ENCODE assay signal across 17 cellular contexts in genomic region chr13:89115307-89115706, GRCh38.
A peak's percentile ranks its signal among the peaks of the same experiment; 100 is the strongest.
DNase-seq lines count a peak whose midpoint lies in the region; ATAC-seq and TF ChIP-seq lines count a peak whose summit lies in the region.
"Had no signal": no experiment of that assay in that cellular context is flagged by ENCODE, and none has a peak within 500 bp of the region (broad histone marks: within the 10 kb centered on the region; RNA-seq: fewer than 3 reads in every experiment).

No MANE protein-coding gene starts in this region.

- H3K4me2 ChIP-seq in smooth muscle cell = no peak overlapping the region

- H3K36me3 ChIP-seq in breast epithelium (no peaks in the 10 kb centered on the region), smooth muscle cell (ENCODE audit: low read depth) (no peaks in the 10 kb centered on the region)
- H3K36me3 ChIP-seq: tibial nerve had no signal

- H3K9me3 Mint-ChIP-seq in MCF 10A (ENCODE audit: unreplicated experiment) = no peaks in the 10 kb centered on the region
- peaks cover 8% of the 10 kb centered on the region for H3K9me3 Mint-ChIP-seq in stimulated activated effector memory CD8-positive, alpha-beta T cell treated with anti-CD3 and anti-CD28 coated beads, Interleukin-12 subunit alpha, Interleukin-12 subunit beta, amount 100 ng/mL, for 72 hours
- H3K9me3 Mint-ChIP-seq: activated T-cell treated with anti-CD3 and anti-CD28 coated beads, Interleukin-2, amount 50 U/mL, for 24 hours had no signal

- H3K27ac ChIP-seq in breast epithelium (no peak overlapping the region), smooth muscle cell (ENCODE audit: low read depth) (no peak overlapping the region)
- H3K27ac ChIP-seq: SK-N-MC, tibial nerve had no signal

- H3K27me3 Mint-ChIP-seq in MCF 10A (ENCODE audit: insufficient read depth, unreplicated experiment) = no peaks in the 10 kb centered on the region
- H3K27me3 Mint-ChIP-seq: activated naive CD8-positive, alpha-beta T cell treated with anti-CD3 and anti-CD28 coated beads, Interleukin-2, amount 50 U/mL, for 24 hours; activated T-cell treated with anti-CD3 and anti-CD28 coated beads, Interleukin-2, amount 50 U/mL, for 24 hours; CD8-positive, alpha-beta memory T cell; central memory CD8-positive, alpha-beta T cell had no signal

- no peak overlapping the region for H3K4me3 Mint-ChIP-seq in MCF 10A (ENCODE audit: unreplicated experiment)
- no peak overlapping the region for H3K4me3 Mint-ChIP-seq in stimulated activated effector memory CD8-positive, alpha-beta T cell treated with anti-CD3 and anti-CD28 coated beads, Interleukin-12 subunit alpha, Interleukin-12 subunit beta, amount 100 ng/mL, for 72 hours
- H3K4me3 Mint-ChIP-seq: activated naive CD8-positive, alpha-beta T cell treated with anti-CD3 and anti-CD28 coated beads, Interleukin-2, amount 50 U/mL, for 24 hours; activated T-cell treated with anti-CD3 and anti-CD28 coated beads, Interleukin-2, amount 50 U/mL, for 24 hours; CD8-positive, alpha-beta memory T cell; central memory CD8-positive, alpha-beta T cell had no signal

- no peaks in the 10 kb centered on the region for H3K4me1 ChIP-seq in breast epithelium
- H3K4me1 ChIP-seq in smooth muscle cell (ENCODE audit: low read depth) = no peaks in the 10 kb centered on the region
- H3K4me1 ChIP-seq: tibial nerve had no signal

- no peak for TF ChIP-seq CTCF in MCF 10A (IDR thresholded peaks at IDR 0.05; ENCODE audit: unreplicated experiment)
- no peak for TF ChIP-seq CTCF in breast epithelium (IDR thresholded peaks at IDR 0.05)
- TF ChIP-seq CTCF in fibroblast of pulmonary artery (IDR thresholded peaks at IDR 0.05; ENCODE audit: low read length, missing control alignments) = peak; percentile 1
- TF ChIP-seq CTCF in smooth muscle cell (IDR thresholded peaks at IDR 0.05; ENCODE audit: borderline replicate concordance, insufficient read depth, poor library complexity, severe bottlenecking) = no peak

- no peak overlapping the region for H2AFZ ChIP-seq in smooth muscle cell (ENCODE audit: low read depth)

- BruUV-seq in MCF 10A (replicated peaks; lab: Mats Ljungman, UMichigan) = no TSS peak

- ATAC-seq in stimulated activated effector memory CD8-positive, alpha-beta T cell treated with anti-CD3 and anti-CD28 coated beads, Interleukin-12 subunit alpha, Interleukin-12 subunit beta, amount 100 ng/mL, for 72 hours = no peak
- ATAC-seq: activated naive CD8-positive, alpha-beta T cell treated with anti-CD3 and anti-CD28 coated beads, Interleukin-2, amount 50 U/mL, for 24 hours had no signal

- no peaks in the 10 kb centered on the region for H3K9me3 ChIP-seq in breast epithelium
- no peaks in the 10 kb centered on the region for H3K9me3 ChIP-seq in smooth muscle cell (replicated peaks; ENCODE audit: low read depth)

- DNase-seq in MCF 10A (ENCODE audit: unreplicated experiment) = no peak
- no peak for DNase-seq in breast epithelium (ENCODE audit: low spot score in 2 of 2)
- peak; percentile 27 for DNase-seq in SK-MEL-5 (ENCODE audit: low read depth, low spot score)
- no peak for DNase-seq in fibroblast of pulmonary artery (ENCODE audit: low read depth)
- DNase-seq in smooth muscle cell (lab: John Stamatoyannopoulos, UW; ENCODE audit: unreplicated experiment) = no peak
- DNase-seq in SIG-M5 (lab: John Stamatoyannopoulos, UW) = no peak
- DNase-seq in stimulated activated effector memory CD8-positive, alpha-beta T cell treated with anti-CD3 and anti-CD28 coated beads, Interleukin-12 subunit alpha, Interleukin-12 subunit beta, amount 100 ng/mL, for 72 hours (ENCODE audit: low spot score in 2 of 2) = no peak
- DNase-seq in superior temporal gyrus (ENCODE audit: extremely low spot score) = no peak
- DNase-seq: ACHN; activated naive CD8-positive, alpha-beta T cell treated with anti-CD3 and anti-CD28 coated beads, Interleukin-2, amount 50 U/mL, for 24 hours; activated T-cell treated with anti-CD3 and anti-CD28 coated beads, Interleukin-2, amount 50 U/mL, for 24 hours; CD8-positive, alpha-beta memory T cell; NCI-H1105; NCI-H2171 treated with DMSO at 0.1 percent for 48 hours had no signal

- no peak overlapping the region for H3K9ac ChIP-seq in smooth muscle cell (ENCODE audit: low read depth)

- H3K4me3 ChIP-seq in breast epithelium = no peak overlapping the region
- no peak overlapping the region for H3K4me3 ChIP-seq in fibroblast of pulmonary artery (replicated peaks; ENCODE audit: low read depth, low read length)
- H3K4me3 ChIP-seq in smooth muscle cell = no peak overlapping the region
- H3K4me3 ChIP-seq: SK-N-MC, tibial nerve had no signal

- in situ Hi-C loops in SK-MEL-5 (cut with HindIII; ENCODE audit: low pct_unique_long_range_greater_than_20kb, low sequenced_read_pairs) = no loop called here

- peak overlapping the region; percentile 27 for H3K27ac Mint-ChIP-seq in MCF 10A (ENCODE audit: low read depth, unreplicated experiment)
- no peak overlapping the region for H3K27ac Mint-ChIP-seq in stimulated activated effector memory CD8-positive, alpha-beta T cell treated with anti-CD3 and anti-CD28 coated beads, Interleukin-12 subunit alpha, Interleukin-12 subunit beta, amount 100 ng/mL, for 72 hours
- H3K27ac Mint-ChIP-seq: activated naive CD8-positive, alpha-beta T cell treated with anti-CD3 and anti-CD28 coated beads, Interleukin-2, amount 50 U/mL, for 24 hours; activated T-cell treated with anti-CD3 and anti-CD28 coated beads, Interleukin-2, amount 50 U/mL, for 24 hours; CD8-positive, alpha-beta memory T cell had no signal

- H4K20me1 ChIP-seq in smooth muscle cell (ENCODE audit: low read depth) = no peaks in the 10 kb centered on the region

- POLR2A ChIA-PET in MCF 10A (lab: Yijun Ruan, JAX) = no interaction called here

- intact Hi-C loops in MCF 10A (cut with micrococcal nuclease) = no loop called here
- intact Hi-C loops in breast epithelium (cut with DNase I; ENCODE audit: low total_unique reads) = no loop called here

- no peaks in the 10 kb centered on the region for H3F3A ChIP-seq in smooth muscle cell (ENCODE audit: low read depth)

- no peaks in the 10 kb centered on the region for H3K36me3 Mint-ChIP-seq in MCF 10A (ENCODE audit: insufficient read depth, unreplicated experiment)
- H3K36me3 Mint-ChIP-seq in stimulated activated effector memory CD8-positive, alpha-beta T cell treated with anti-CD3 and anti-CD28 coated beads, Interleukin-12 subunit alpha, Interleukin-12 subunit beta, amount 100 ng/mL, for 72 hours = no peaks in the 10 kb centered on the region
- H3K36me3 Mint-ChIP-seq: CD8-positive, alpha-beta memory T cell had no signal

- 84% methylated on average over 3 of the region's 3 CpGs for WGBS in smooth muscle cell (ENCODE audit: low lambda C conversion rate)

- CTCF ChIA-PET in MCF 10A (lab: Yijun Ruan, JAX) = no interaction called here

- H3K79me2 ChIP-seq in smooth muscle cell (ENCODE audit: low read depth) = no peaks in the 10 kb centered on the region

- no peaks in the 10 kb centered on the region for H3K4me1 Mint-ChIP-seq in MCF 10A (ENCODE audit: insufficient read depth, unreplicated experiment)
- no peaks in the 10 kb centered on the region for H3K4me1 Mint-ChIP-seq in stimulated activated effector memory CD8-positive, alpha-beta T cell treated with anti-CD3 and anti-CD28 coated beads, Interleukin-12 subunit alpha, Interleukin-12 subunit beta, amount 100 ng/mL, for 72 hours
- H3K4me1 Mint-ChIP-seq: activated naive CD8-positive, alpha-beta T cell treated with anti-CD3 and anti-CD28 coated beads, Interleukin-2, amount 50 U/mL, for 24 hours; CD8-positive, alpha-beta memory T cell; central memory CD8-positive, alpha-beta T cell had no signal

- H3K27me3 ChIP-seq in breast epithelium = no peaks in the 10 kb centered on the region
- H3K27me3 ChIP-seq in smooth muscle cell (ENCODE audit: low read depth) = no peaks in the 10 kb centered on the region
- H3K27me3 ChIP-seq: tibial nerve had no signal

- no peak for TF ChIP-seq POLR2A in breast epithelium (IDR thresholded peaks at IDR 0.05)
